ENCODE assay signal across 1 cellular context in genomic region chr17:75159196-75160031, GRCh38.
TF ChIP-seq lines count a peak whose summit lies in the region.

No MANE protein-coding gene starts in this region.

TF ChIP-seq in WTC11, 78 proteins besides CTCF, POLR2A, EP300 and RAD21:
- TF ChIP-seq ZNF532 (CRISPR knock-in tag; IDR thresholded peaks at IDR 0.05; ENCODE audit: borderline replicate concordance) (no peak), MXD4 (CRISPR knock-in tag; IDR thresholded peaks at IDR 0.05; ENCODE audit: borderline replicate concordance) (no peak), CREB1 (CRISPR knock-in tag; IDR thresholded peaks at IDR 0.05) (no peak), GRHL2 (CRISPR knock-in tag; IDR thresholded peaks at IDR 0.05; ENCODE audit: insufficient replicate concordance, severe bottlenecking) (no peak), E2F5 (CRISPR knock-in tag; IDR thresholded peaks at IDR 0.05) (no peak), JUN (CRISPR knock-in tag; IDR thresholded peaks at IDR 0.05) (no peak), CREM (CRISPR knock-in tag; IDR thresholded peaks at IDR 0.05) (no peak), IRF2 (CRISPR knock-in tag; IDR thresholded peaks at IDR 0.05; ENCODE audit: borderline replicate concordance, low read depth) (no peak), KAT7 (CRISPR knock-in tag; IDR thresholded peaks at IDR 0.05; ENCODE audit: borderline replicate concordance) (no peak), ZNF121 (CRISPR knock-in tag; IDR thresholded peaks at IDR 0.05) (no peak), CBFB (CRISPR knock-in tag; IDR thresholded peaks at IDR 0.05; ENCODE audit: low read depth) (no peak), ATF3 (CRISPR knock-in tag; conservative IDR thresholded peaks at IDR 0.05) (no peak), AFF4 (CRISPR knock-in tag; IDR thresholded peaks at IDR 0.05; ENCODE audit: borderline replicate concordance) (no peak), ZNF512 (CRISPR knock-in tag; IDR thresholded peaks at IDR 0.05; ENCODE audit: borderline replicate concordance) (no peak), USF1 (CRISPR knock-in tag; IDR thresholded peaks at IDR 0.05) (no peak), JAZF1 (CRISPR knock-in tag; IDR thresholded peaks at IDR 0.05) (no peak), ZNF138 (CRISPR knock-in tag; conservative IDR thresholded peaks at IDR 0.05) (no peak), TEAD1 (CRISPR knock-in tag; IDR thresholded peaks at IDR 0.05) (no peak), E2F4 (CRISPR knock-in tag; IDR thresholded peaks at IDR 0.05; ENCODE audit: borderline replicate concordance, low read depth) (no peak)
